Comparison of ENCODE assay signal across 9 cellular contexts in genomic region chr2:68317971-68318685, GRCh38. TPM values are rescaled to one million over a fixed set of nuclear protein-coding genes. Genes with fewer than 3 reads are reported as not detected.
DNase-seq lines count a peak whose midpoint lies in the region; ATAC-seq and TF ChIP-seq lines count a peak whose summit lies in the region.
"Had no signal": no experiment of that assay in that cellular context is flagged by ENCODE, and none has a peak within 500 bp of the region (broad histone marks: within the 10 kb centered on the region; RNA-seq: fewer than 3 reads in every experiment).

No MANE protein-coding gene starts in this region.

- H3K18ac ChIP-seq in neuronal stem cell (ENCODE audit: low read length), result no peak overlapping the region

- H3K9ac ChIP-seq in fibroblast of lung (ENCODE audit: insufficient read depth, low read length), result peak overlapping the region; percentile 85
- no peak overlapping the region for H3K9ac ChIP-seq in neuronal stem cell (ENCODE audit: low read depth, low read length, poor library complexity)

- no peak for ATAC-seq in HG03378 (IDR thresholded peaks at IDR 0.05; ENCODE audit: unreplicated experiment)

- no peak overlapping the region for H4K8ac ChIP-seq in neuronal stem cell (ENCODE audit: low read depth, low read length)

- H3K23ac ChIP-seq in neuronal stem cell (ENCODE audit: low read depth, low read length, poor library complexity), result peak overlapping the region; percentile 45

- no peak overlapping the region for H2AK5ac ChIP-seq in neuronal stem cell (ENCODE audit: low read depth, low read length)

- H2BK120ac ChIP-seq in neuronal stem cell (ENCODE audit: low read depth, low read length), result no peak overlapping the region

- no peaks in the 10 kb centered on the region for H3K27me3 ChIP-seq in fibroblast of lung (ENCODE audit: control insufficient read depth, insufficient read depth, low read length)
- peaks cover 6 to 29% (median 7%) of the 10 kb centered on the region in 3 experiments for H3K27me3 ChIP-seq in neuronal stem cell (ENCODE audit: control insufficient read depth in 3 of 3, insufficient read depth in 3 of 3, low read depth in 1 of 3, low read length in 3 of 3)

- no peak for TF ChIP-seq CTCF in fibroblast of lung (conservative IDR thresholded peaks at IDR 0.05 in 1 of 2, IDR thresholded peaks at IDR 0.05 in 1 of 2; ENCODE audit: low read depth in 1 of 2, low read length in 2 of 2)

- H3K4ac ChIP-seq in neuronal stem cell (ENCODE audit: low read length), result no peak overlapping the region

- peak overlapping the region; percentile 92 for H2AFZ ChIP-seq in fibroblast of lung (ENCODE audit: low read length)
- H2AFZ ChIP-seq in neuronal stem cell (ENCODE audit: low read length), result peak overlapping the region; percentile 96

- no peak overlapping the region for H2BK5ac ChIP-seq in neuronal stem cell (ENCODE audit: low read length)

- H3K79me2 ChIP-seq in fibroblast of lung (ENCODE audit: control insufficient read depth, insufficient read depth, low read length), result peaks cover 27% of the 10 kb centered on the region

- WGBS in neuronal stem cell (ENCODE audit: extremely low coverage in 2 of 2, insufficient read length in 2 of 2, insufficient replicate concordance in 1 of 2), 2 donors, result no CpG with 5 or more reads among the region's 14 CpGs

- H3K4me1 ChIP-seq in fibroblast of lung (ENCODE audit: control insufficient read depth, extremely low read depth, insufficient read depth, low read length) (no peaks in the 10 kb centered on the region), neuronal stem cell (ENCODE audit: control insufficient read depth in 2 of 2, insufficient read depth in 1 of 2, low read depth in 1 of 2, low read length in 2 of 2) (peaks cover 0 to 7% of the 10 kb centered on the region in 2 donors)

- H3K4me2 ChIP-seq in fibroblast of lung (ENCODE audit: extremely low read depth, insufficient read depth, low read length) (peak overlapping the region; percentile 97), neuronal stem cell (ENCODE audit: insufficient read depth, low read length, poor library complexity, severe bottlenecking) (peak overlapping the region; percentile 91)

- no peaks in the 10 kb centered on the region for H3K36me3 ChIP-seq in fibroblast of lung (ENCODE audit: control insufficient read depth, insufficient read depth, low read length)
- peaks cover 2 to 47% of the 10 kb centered on the region in 2 donors for H3K36me3 ChIP-seq in neuronal stem cell (replicated peaks in 1 of 2; ENCODE audit: control insufficient read depth in 2 of 2, insufficient read depth in 2 of 2, low read length in 2 of 2)

- H3K14ac ChIP-seq in neuronal stem cell (ENCODE audit: low read length), result no peak overlapping the region

- DNase-seq in AG20443 (ENCODE audit: low spot score) (peak; percentile 35), RPMI7951 (ENCODE audit: low read depth) (peak; percentile 15), fibroblast of lung (ENCODE audit: low read depth in 2 of 2) (peak; percentile 6 to 16), neuronal stem cell (ENCODE audit: low spot score) (no peak), NCI-H1694 treated with DMSO at 0.1 percent for 48 hours (lab: John Stamatoyannopoulos, UW) (no peak), LoVo (ENCODE audit: low spot score) (no peak), NCI-H1092 treated with DMSO at 0.1 percent for 48 hours (lab: John Stamatoyannopoulos, UW) (no peak)
- DNase-seq: kidney glomerular epithelial cell had no signal

- H4K20me1 ChIP-seq in fibroblast of lung (ENCODE audit: control insufficient read depth, extremely low read depth, insufficient read depth, low read length), result peaks cover 1% of the 10 kb centered on the region

- H3K4me3 ChIP-seq in fibroblast of lung (replicated peaks in 1 of 4; ENCODE audit: control extremely low read depth in 1 of 4, insufficient read depth in 1 of 4, low read depth in 3 of 4, low read length in 4 of 4) (peak overlapping the region; percentile 80 to 84 (median 84)), neuronal stem cell (ENCODE audit: low read length in 2 of 2) (peak overlapping the region; percentile 77 to 79)

- H3K9me3 ChIP-seq in fibroblast of lung (ENCODE audit: control insufficient read depth, insufficient read depth, low read depth, low read length), result no peaks in the 10 kb centered on the region
- H3K9me3 ChIP-seq in neuronal stem cell (replicated peaks in 1 of 2; ENCODE audit: control insufficient read depth in 2 of 2, insufficient read depth in 1 of 2, low read depth in 1 of 2, low read length in 2 of 2), result peaks cover 0 to 26% of the 10 kb centered on the region in 2 donors

- no peak overlapping the region for H4K91ac ChIP-seq in neuronal stem cell (ENCODE audit: low read depth, low read length, poor library complexity)

- no peak overlapping the region for H2BK15ac ChIP-seq in neuronal stem cell (ENCODE audit: low read length)

- no peak overlapping the region for H2BK12ac ChIP-seq in neuronal stem cell (ENCODE audit: low read length)

- H3K79me1 ChIP-seq in neuronal stem cell (ENCODE audit: low read depth, low read length), result peaks cover 3% of the 10 kb centered on the region

- peak overlapping the region; percentile 94 for H3K27ac ChIP-seq in fibroblast of lung (ENCODE audit: insufficient read depth, low read length)
- H3K27ac ChIP-seq in neuronal stem cell (replicated peaks; ENCODE audit: low read length), result no peak overlapping the region

RNA-seq across cellular contexts. Expression of gene CNRIP1, which starts 1.6 kb away (rescaled TPM):
- total RNA-seq in RPMI7951 (2014; rRNA removed; shearing (Covaris generic)), result 50.5 and 53.9 TPM in 2 replicates
- total RNA-seq in fibroblast of lung, result 34.7 and 39.8 TPM in 2 replicates
- polyA plus RNA-seq in fibroblast of lung, result 47.7 and 58.7 TPM in 2 replicates
- 29.0 and 41.4 TPM in 2 replicates for polyA plus RNA-seq in fibroblast of lung (2012)
- polyA minus RNA-seq in fibroblast of lung (ENCODE audit: low replicate concordance), result 14.1 and 27.9 TPM in 2 replicates
- polyA plus RNA-seq in neuronal stem cell (2013, experiment 1 of 2), result 5.9 TPM
- 5.9 TPM for polyA plus RNA-seq in neuronal stem cell (2013, experiment 2 of 2)

RNA-seq across cellular contexts. Expression of gene PLEK, which starts 47.0 kb away (rescaled TPM):
- not detected in 2 replicates for total RNA-seq in RPMI7951 (2014; rRNA removed; shearing (Covaris generic))
- not detected in 2 replicates for total RNA-seq in fibroblast of lung
- 0.02 TPM in 1 of 2 replicates, not detected in the other for polyA plus RNA-seq in fibroblast of lung
- polyA plus RNA-seq in fibroblast of lung (2012), result not detected in 2 replicates
- polyA minus RNA-seq in fibroblast of lung (ENCODE audit: low replicate concordance), result 0.43 TPM in 1 of 2 replicates, not detected in the other
- 0.01 TPM for polyA plus RNA-seq in neuronal stem cell (2013, experiment 1 of 2)
- polyA plus RNA-seq in neuronal stem cell (2013, experiment 2 of 2), result 0.04 TPM

Comparison
In these comparisons a context has a peak if more than half of its experiments do, and no peak if none do; other contexts are left out.
1. DNase-seq: peak in AG20443 (single experiment), RPMI7951 (single experiment) and fibroblast of lung (2 of 2); none in neuronal stem cell (single experiment), NCI-H1694 treated with DMSO at 0.1 percent for 48 hours (single experiment), LoVo (single experiment) and NCI-H1092 treated with DMSO at 0.1 percent for 48 hours (single experiment).